Comparison of ENCODE assay signal across 8 cellular contexts in genomic region chr2:184598313-184599053, GRCh38. TPM values are rescaled to one million over a fixed set of nuclear protein-coding genes. Genes with fewer than 3 reads are reported as not detected.
DNase-seq lines count a peak whose midpoint lies in the region; ATAC-seq and TF ChIP-seq lines count a peak whose summit lies in the region.

Gene ZNF804A (plus strand): TSS chr2:184598529. CDS start chr2:184598960, 431 bp downstream.

- H3K36me3 Mint-ChIP-seq in stimulated activated naive CD8-positive, alpha-beta T cell treated with anti-CD3 and anti-CD28 coated beads, Interleukin-15, Interleukin-2, amounts not matched to agents 100 ng/mL and 50 ng/mL, for 24 hours (ENCODE audit: low read depth), result no peaks in the 10 kb centered on the region

- H3K4me2 ChIP-seq in HCT116 (ENCODE audit: low read length) (peak within 1 kb of the TSS; percentile 76), MM.1S (ENCODE audit: low read depth, low read length) (peak within 1 kb of the TSS; percentile 75)

- H3K9me3 Mint-ChIP-seq in stimulated activated naive CD8-positive, alpha-beta T cell treated with anti-CD3 and anti-CD28 coated beads, Interleukin-15, Interleukin-2, amounts not matched to agents 100 ng/mL and 50 ng/mL, for 24 hours, result no peaks in the 10 kb centered on the region

- WGBS in right lobe of liver (ENCODE audit: insufficient coverage, low coverage, low lambda C conversion rate, missing lambda C conversion rate), result under 1% methylated on average over 35 of the region's 88 CpGs

- H3K27me3 ChIP-seq in HCT116 (ENCODE audit: insufficient read depth, low read length) (no peaks in the 10 kb centered on the region), MM.1S (replicated peaks; ENCODE audit: insufficient read depth, low read length) (no peaks in the 10 kb centered on the region), duodenal mucosa (ENCODE audit: control insufficient read depth in 1 of 2, insufficient read depth in 2 of 2, low read length in 2 of 2) (peaks cover 10 to 35% of the 10 kb centered on the region in 2 donors), right lobe of liver (no peaks in the 10 kb centered on the region)

- ATAC-seq in HCT116 (peak; percentile 63), right lobe of liver (peak; percentile 65 to 88 (median 78))

- H4K20me1 ChIP-seq in HCT116 (ENCODE audit: insufficient read depth), result 0 out of 2 replicates have a peak, but pooled peaks cover 3% of the 10 kb centered on the region
- no peaks in the 10 kb centered on the region for H4K20me1 ChIP-seq in MM.1S (ENCODE audit: insufficient read depth, low read length)

- H3K36me3 ChIP-seq in HCT116 (ENCODE audit: control insufficient read depth in 1 of 2, insufficient read depth in 2 of 2, low read length in 2 of 2), result no peaks in the 10 kb centered on the region
- H3K36me3 ChIP-seq in MM.1S (replicated peaks; ENCODE audit: insufficient read depth, low read length), result no peaks in the 10 kb centered on the region
- no peaks in the 10 kb centered on the region for H3K36me3 ChIP-seq in duodenal mucosa (ENCODE audit: control insufficient read depth in 1 of 2, insufficient read depth in 2 of 2, low read length in 2 of 2)
- no peaks in the 10 kb centered on the region for H3K36me3 ChIP-seq in right lobe of liver

- H3K27me3 Mint-ChIP-seq in stimulated activated naive CD8-positive, alpha-beta T cell treated with anti-CD3 and anti-CD28 coated beads, Interleukin-15, Interleukin-2, amounts not matched to agents 100 ng/mL and 50 ng/mL, for 24 hours, result peaks cover 50% of the 10 kb centered on the region

- TF ChIP-seq POLR2A in HCT116 (IDR thresholded peaks at IDR 0.05; ENCODE audit: borderline replicate concordance, extremely low read depth, insufficient read depth, insufficient read length) (no peak), right lobe of liver (IDR thresholded peaks at IDR 0.05) (no peak)

- no peak within 1 kb of the TSS for H3K27ac Mint-ChIP-seq in stimulated activated naive CD8-positive, alpha-beta T cell treated with anti-CD3 and anti-CD28 coated beads, Interleukin-15, Interleukin-2, amounts not matched to agents 100 ng/mL and 50 ng/mL, for 24 hours

- peaks cover 11% of the 10 kb centered on the region for H3K4me1 Mint-ChIP-seq in stimulated activated naive CD8-positive, alpha-beta T cell treated with anti-CD3 and anti-CD28 coated beads, Interleukin-15, Interleukin-2, amounts not matched to agents 100 ng/mL and 50 ng/mL, for 24 hours (ENCODE audit: low read depth)

- POLR2A ChIA-PET in HCT116 (lab: Charles Lee), result no interaction called here

- BruUV-seq in HCT116 (replicated peaks; lab: Mats Ljungman, UMichigan), result no TSS peak

- H3K27ac ChIP-seq in HCT116 (ENCODE audit: low read depth, low read length) (peak within 1 kb of the TSS; percentile 55), MM.1S (ENCODE audit: low read length) (peak within 1 kb of the TSS; percentile 47; the same call in 1 of the 2 replicates), duodenal mucosa (ENCODE audit: low read depth, low read length) (peak within 1 kb of the TSS; percentile 41), right lobe of liver (peak within 1 kb of the TSS in 2 of 3 donors; percentile 7 to 64)

- peak; percentile 4 for DNase-seq in stimulated activated CD4-positive, alpha-beta T cell treated with anti-CD3 and anti-CD28 coated beads, Interleukin-1b, Interleukin-23, amount 100 ng/mL, for 48 hours
- DNase-seq in stimulated activated CD4-positive, alpha-beta T cell treated with anti-CD3 and anti-CD28 coated beads, Interleukin-4, amount 100 ng/mL, for 4 hours, result no peak
- DNase-seq in HCT116 (ENCODE audit: low read depth, low spot score), result no peak
- DNase-seq in MM.1S, result peak; percentile 73
- DNase-seq in SKM-1 (lab: John Stamatoyannopoulos, UW; ENCODE audit: unreplicated experiment), result peak; percentile 66
- peak; percentile 58 to 71 (median 59) for DNase-seq in right lobe of liver

- H3K9ac ChIP-seq in HCT116 (ENCODE audit: low read length) (peak within 1 kb of the TSS; percentile 63), MM.1S (ENCODE audit: low read length) (peak within 1 kb of the TSS; percentile 53), duodenal mucosa (ENCODE audit: low read depth in 1 of 2, low read length in 2 of 2) (peak within 1 kb of the TSS; percentile 33 to 34)

- H3K79me2 ChIP-seq in HCT116 (ENCODE audit: insufficient read depth, low read length) (peaks cover 17% of the 10 kb centered on the region; the same call in 1 of the 2 replicates), MM.1S (ENCODE audit: low read length) (peaks cover 46% of the 10 kb centered on the region)

- H3K4me3 ChIP-seq in HCT116 (replicated peaks in 1 of 2; ENCODE audit: low read depth in 1 of 2, low read length in 2 of 2) (peak within 1 kb of the TSS; percentile 41 to 61), MM.1S (ENCODE audit: low read length) (peak within 1 kb of the TSS; percentile 73), duodenal mucosa (ENCODE audit: low read depth in 1 of 2, low read length in 2 of 2) (peak within 1 kb of the TSS; percentile 68 to 72), right lobe of liver (peak within 1 kb of the TSS; percentile 59 to 64 (median 60))

- RAD21 ChIA-PET in HCT116 (lab: Charles Lee; ENCODE audit: low non-redundant PET in 1 of 2, low total read pairs in 2 of 2, uncharacterized antibody in 2 of 2, unreplicated experiment in 2 of 2), result no interaction called here

- H3K4me3 Mint-ChIP-seq in stimulated activated naive CD8-positive, alpha-beta T cell treated with anti-CD3 and anti-CD28 coated beads, Interleukin-15, Interleukin-2, amounts not matched to agents 100 ng/mL and 50 ng/mL, for 24 hours, result peak within 1 kb of the TSS; percentile 61

- peaks cover 14% of the 10 kb centered on the region for H3F3A ChIP-seq in MM.1S (ENCODE audit: insufficient read depth, low read length)

- H2AFZ ChIP-seq in HCT116 (ENCODE audit: low read depth, low read length, poor library complexity, severe bottlenecking) (peak within 1 kb of the TSS; percentile 54), MM.1S (ENCODE audit: low read length) (peak within 1 kb of the TSS; percentile 88)

- no peak for TF ChIP-seq RAD21 in HCT116 (IDR thresholded peaks at IDR 0.05; ENCODE audit: low read depth)

- CTCF ChIA-PET in HCT116 (lab: Charles Lee), result interaction anchor here (1.2 kb wide), 1 partner anchor 13 kb away, joined by 3 read pairs; no protein-coding TSS in a partner anchor

- intact Hi-C loops in HCT116 (cut with micrococcal nuclease), result no loop called here
- intact Hi-C loops in right lobe of liver (cut with DNase I), result no loop called here

- H3K4me1 ChIP-seq in HCT116 (ENCODE audit: control insufficient read depth in 1 of 2, insufficient read depth in 2 of 2, low read length in 2 of 2), result peaks cover 0 to 16% of the 10 kb centered on the region in 2 experiments; a peak in 2 of 4 replicates
- peaks cover 5% of the 10 kb centered on the region; the same call in 1 of the 2 replicates for H3K4me1 ChIP-seq in MM.1S (ENCODE audit: low read length)
- no peaks in the 10 kb centered on the region for H3K4me1 ChIP-seq in duodenal mucosa (ENCODE audit: control insufficient read depth in 1 of 2, insufficient read depth in 2 of 2, low read length in 2 of 2)
- H3K4me1 ChIP-seq in right lobe of liver, result no peaks in the 10 kb centered on the region

- H3K9me3 ChIP-seq in HCT116 (ENCODE audit: control insufficient read depth in 1 of 2, insufficient read depth in 1 of 2, low read depth in 1 of 2, low read length in 2 of 2) (no peaks in the 10 kb centered on the region), MM.1S (replicated peaks; ENCODE audit: insufficient read depth, low read length) (no peaks in the 10 kb centered on the region), duodenal mucosa (ENCODE audit: control insufficient read depth in 1 of 2, low read length in 2 of 2) (no peaks in the 10 kb centered on the region), right lobe of liver (no peaks in the 10 kb centered on the region)

- TF ChIP-seq CTCF in HCT116 (IDR thresholded peaks at IDR 0.05 in 2 of 3, conservative IDR thresholded peaks at IDR 0.05 in 1 of 3; ENCODE audit: borderline replicate concordance in 1 of 3, insufficient read depth in 1 of 3, low read depth in 2 of 3, low read length in 2 of 3) (no peak), MM.1S (IDR thresholded peaks at IDR 0.05; ENCODE audit: low read length) (no peak), right lobe of liver (IDR thresholded peaks at IDR 0.05) (no peak)

- H3K9me2 ChIP-seq in HCT116 (ENCODE audit: insufficient read depth), result no peaks in the 10 kb centered on the region
- H3K9me2 ChIP-seq in MM.1S (replicated peaks; ENCODE audit: insufficient read depth, low read length), result no peaks in the 10 kb centered on the region

TF ChIP-seq in HCT116, 20 proteins besides CTCF, POLR2A, EP300 and RAD21:
- TF ChIP-seq ZBTB33 (IDR thresholded peaks at IDR 0.05; ENCODE audit: extremely low read depth, insufficient replicate concordance, low read length) (no peak), POLR2AphosphoS5 (IDR thresholded peaks at IDR 0.05; ENCODE audit: low read depth, low read length) (no peak), YY1 (IDR thresholded peaks at IDR 0.05; ENCODE audit: extremely low read depth, insufficient replicate concordance, low read depth, low read length) (no peak), EZH2phosphoT487 (IDR thresholded peaks at IDR 0.05; ENCODE audit: borderline replicate concordance) (no peak)

RNA-seq across cellular contexts. Expression of gene ZNF804A, which starts in this region (rescaled TPM):
- 0.61 TPM for total RNA-seq in HCT116 (2021; ENCODE audit: unreplicated experiment)
- 0.06 and 0.20 TPM in 2 replicates for polyA plus RNA-seq in HCT116 (2012)
- under 1 TPM in 3 of 6 experiments, not detected in 3; 0.06 to 0.30 (median 0.20) TPM for total RNA-seq in right lobe of liver

Comparison
In these comparisons a context has a peak if more than half of its experiments do, and no peak if none do; other contexts are left out.
1. DNase-seq: peak in stimulated activated CD4-positive, alpha-beta T cell treated with anti-CD3 and anti-CD28 coated beads, Interleukin-1b, Interleukin-23, amount 100 ng/mL, for 48 hours (single experiment), MM.1S (single experiment) and SKM-1 (single experiment); none in stimulated activated CD4-positive, alpha-beta T cell treated with anti-CD3 and anti-CD28 coated beads, Interleukin-4, amount 100 ng/mL, for 4 hours (0 of 2) and HCT116 (single experiment).
2. Peak in ATAC-seq, H3K4me3 ChIP-seq, H3K27ac ChIP-seq, H3K9ac ChIP-seq and H3K4me2 ChIP-seq in HCT116; RNA of the gene not detected or under 1 TPM.
3. Peak in DNase-seq, ATAC-seq, H3K4me3 ChIP-seq and H3K27ac ChIP-seq in right lobe of liver; RNA of the gene not detected or under 1 TPM.
4. Peak in every context shown above with its lines, with median percentiles within 50 percentile points of each other: H3K27ac ChIP-seq, H3K4me3 ChIP-seq and H3K9ac ChIP-seq.